9 cellular contexts compared by ENCODE assay signal in the genomic region with DNA sequence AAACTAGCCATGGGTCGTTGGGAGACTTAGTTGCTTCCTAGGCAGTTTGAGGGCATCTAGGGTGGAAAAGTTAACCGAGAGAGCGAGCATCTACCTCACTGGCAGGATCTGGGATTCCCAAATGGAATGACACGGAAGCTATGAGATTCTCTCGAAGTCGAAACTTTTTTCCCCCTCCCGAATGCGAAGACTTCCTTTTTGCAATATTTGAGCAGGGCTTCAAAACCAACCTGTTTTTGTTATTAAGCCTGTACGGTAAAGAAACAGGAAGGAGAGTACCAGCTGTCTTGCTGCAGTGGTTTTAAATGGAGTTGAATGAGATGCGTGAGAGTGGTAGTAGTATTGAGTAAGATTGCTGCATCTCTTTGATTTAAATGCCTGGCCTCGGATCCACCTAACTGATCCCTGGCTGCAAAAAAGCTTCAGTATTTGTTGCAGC. TPM values are rescaled to one million over a fixed set of nuclear protein-coding genes. Genes with fewer than 3 reads are reported as not detected.
DNase-seq lines count a peak whose midpoint lies in the region; ATAC-seq, FAIRE-seq and TF ChIP-seq lines count a peak whose summit lies in the region.
"Had no signal": no experiment of that assay in that cellular context is flagged by ENCODE, and none has a peak within 500 bp of the region (broad histone marks: within the 10 kb centered on the region; RNA-seq: fewer than 3 reads in every experiment).

No MANE protein-coding gene starts in this region.

- H3K9me3 ChIP-seq in gastroesophageal sphincter (no peaks in the 10 kb centered on the region), pancreas (no peaks in the 10 kb centered on the region)

- peak overlapping the region; percentile 92 for H3K4me3 Mint-ChIP-seq in activated CD4-positive, alpha-beta memory T cell treated with anti-CD3 and anti-CD28 coated beads for 36 hours

- no peak for TF ChIP-seq POLR2A in gastroesophageal sphincter (IDR thresholded peaks at IDR 0.05)

- peak overlapping the region; percentile 85 to 99 for H3K4me3 ChIP-seq in gastroesophageal sphincter
- H3K4me3 ChIP-seq in pancreas = peak overlapping the region; percentile 60 to 96 (median 84)

- peaks cover 56% of the 10 kb centered on the region for H3K4me1 Mint-ChIP-seq in activated CD4-positive, alpha-beta memory T cell treated with anti-CD3 and anti-CD28 coated beads for 36 hours (ENCODE audit: low read depth)

- no peak for TF ChIP-seq EP300 in gastroesophageal sphincter (IDR thresholded peaks at IDR 0.05)

- POLR2A ChIA-PET in activated CD4-positive, alpha-beta memory T cell treated with anti-CD3 and anti-CD28 coated beads for 36 hours (lab: Charles Lee) = interaction anchor here (1.1 to 4.2 kb wide), 6 partner anchors 10 to 121 kb away, joined by 3 to 70 read pairs (median 6); no protein-coding TSS in a partner anchor

- peaks cover 6 to 59% (median 7%) of the 10 kb centered on the region in 3 donors for H3K4me1 ChIP-seq in gastroesophageal sphincter
- peaks cover 0 to 21% (median 13%) of the 10 kb centered on the region in 3 donors for H3K4me1 ChIP-seq in pancreas

- H3K27ac ChIP-seq in gastroesophageal sphincter (peak overlapping the region; percentile 91 to 95 (median 95)), pancreas (peak overlapping the region in 3 of 4 donors; percentile 83 to 90 (median 89))

- no peak for FAIRE-seq in pancreas (lab: Jason Lieb, UNC)
- FAIRE-seq: colon had no signal

- CTCF ChIA-PET in activated CD4-positive, alpha-beta memory T cell treated with anti-CD3 and anti-CD28 coated beads for 36 hours (lab: Charles Lee) = interaction anchor here (1.2 to 5.7 kb wide), 12 partner anchors 10 to 229 kb away, joined by 3 to 30 read pairs (median 8); no protein-coding TSS in a partner anchor

- H3K27me3 Mint-ChIP-seq in activated CD4-positive, alpha-beta memory T cell treated with anti-CD3 and anti-CD28 coated beads for 36 hours = no peaks in the 10 kb centered on the region

- peak overlapping the region; percentile 89 for H3K27ac Mint-ChIP-seq in activated CD4-positive, alpha-beta memory T cell treated with anti-CD3 and anti-CD28 coated beads for 36 hours

- peak; percentile 15 for DNase-seq in NCI-H2107 treated with DMSO at 0.1 percent for 48 hours (lab: John Stamatoyannopoulos, UW; ENCODE audit: unreplicated experiment)
- DNase-seq in NCI-H2107 (lab: John Stamatoyannopoulos, UW) = no peak
- DNase-seq in MV-4-11 (lab: John Stamatoyannopoulos, UW) = peak; percentile 93
- DNase-seq in activated CD4-positive, alpha-beta memory T cell treated with anti-CD3 and anti-CD28 coated beads for 36 hours = peak; percentile 35
- DNase-seq in pancreas = no peak
- DNase-seq in SHP77 treated with DMSO at 0.1 percent for 48 hours (lab: John Stamatoyannopoulos, UW) = no peak

- intact Hi-C loops in activated CD4-positive, alpha-beta memory T cell treated with anti-CD3 and anti-CD28 coated beads for 36 hours (cut with micrococcal nuclease) = loop anchor here (1.0 to 10.0 kb wide), 4 partner anchors 14 to 1262 kb away; no protein-coding TSS in a partner anchor
- intact Hi-C loops in pancreas (cut with DNase I) = loop anchor here in 1 of 3 donors (10.0 kb wide), 1 partner anchor 122 kb away; no protein-coding TSS in a partner anchor

- TF ChIP-seq CTCF in gastroesophageal sphincter (IDR thresholded peaks at IDR 0.05) (no peak), pancreas (IDR thresholded peaks at IDR 0.05) (no peak)

- no peaks in the 10 kb centered on the region for H3K27me3 ChIP-seq in gastroesophageal sphincter
- no peaks in the 10 kb centered on the region for H3K27me3 ChIP-seq in pancreas

- H3K36me3 Mint-ChIP-seq in activated CD4-positive, alpha-beta memory T cell treated with anti-CD3 and anti-CD28 coated beads for 36 hours = peaks cover 28% of the 10 kb centered on the region

- ATAC-seq in gastroesophageal sphincter (no peak), pancreas (peak; percentile 13 to 19 (median 16)), HG03442 (IDR thresholded peaks at IDR 0.05; ENCODE audit: unreplicated experiment) (no peak)

- H3K36me3 ChIP-seq in gastroesophageal sphincter (no peaks in the 10 kb centered on the region), pancreas (no peaks in the 10 kb centered on the region)

- no peaks in the 10 kb centered on the region for H3K9me3 Mint-ChIP-seq in activated CD4-positive, alpha-beta memory T cell treated with anti-CD3 and anti-CD28 coated beads for 36 hours

- 0 to 1% methylated on average over 6 to 9 of the region's 11 CpGs for WGBS in gastroesophageal sphincter (ENCODE audit: low coverage in 1 of 2), 2 donors
- WGBS in pancreas, 2 donors = 0% methylated on average over 11 of the region's 11 CpGs

RNA-seq across cellular contexts. Expression of gene NCOA3, which starts 1.1 kb away (rescaled TPM):
- 10 to 100 TPM; 72.0 to 81.8 TPM for total RNA-seq in activated CD4-positive, alpha-beta memory T cell treated with anti-CD3 and anti-CD28 coated beads for 36 hours
- total RNA-seq in gastroesophageal sphincter (10 to 100 TPM; 28.8 to 44.5 (median 37.6) TPM), pancreas (10 to 100 TPM in 4 of 6 donors, 1 to 10 TPM in 2; 8.9 to 17.4 (median 11.6) TPM)
- 1 to 10 TPM; 3.6 to 5.0 TPM for polyA plus RNA-seq in pancreas

Comparison
In these comparisons a context has a peak if more than half of its experiments do, and no peak if none do; other contexts are left out.
1. DNase-seq: peak in NCI-H2107 treated with DMSO at 0.1 percent for 48 hours (single experiment), MV-4-11 (single experiment) and activated CD4-positive, alpha-beta memory T cell treated with anti-CD3 and anti-CD28 coated beads for 36 hours (single experiment); none in NCI-H2107 (single experiment), pancreas (0 of 6) and SHP77 treated with DMSO at 0.1 percent for 48 hours (single experiment).
2. ATAC-seq: peak in pancreas (4 of 4); none in gastroesophageal sphincter (single experiment) and HG03442 (single experiment).